7 cellular contexts compared by ENCODE assay signal in genomic region chr4:83768146-83768545, GRCh38.
"Had no signal": no experiment of that assay in that cellular context is flagged by ENCODE, and none has a peak within 500 bp of the region (broad histone marks: within the 10 kb centered on the region; RNA-seq: fewer than 3 reads in every experiment).

No MANE protein-coding gene starts in this region.

- DNase-seq: IMR-90, KBM-7, KG1 had no signal

- ATAC-seq: HepG2, K562 had no signal

- H3K27ac ChIP-seq: HL-60 had no signal

- FAIRE-seq: HepG2, HTR-8/SVneo, K562 had no signal

- H3K4me3 ChIP-seq: K562 had no signal
